10 cellular contexts compared by ENCODE assay signal in the genomic region with DNA sequence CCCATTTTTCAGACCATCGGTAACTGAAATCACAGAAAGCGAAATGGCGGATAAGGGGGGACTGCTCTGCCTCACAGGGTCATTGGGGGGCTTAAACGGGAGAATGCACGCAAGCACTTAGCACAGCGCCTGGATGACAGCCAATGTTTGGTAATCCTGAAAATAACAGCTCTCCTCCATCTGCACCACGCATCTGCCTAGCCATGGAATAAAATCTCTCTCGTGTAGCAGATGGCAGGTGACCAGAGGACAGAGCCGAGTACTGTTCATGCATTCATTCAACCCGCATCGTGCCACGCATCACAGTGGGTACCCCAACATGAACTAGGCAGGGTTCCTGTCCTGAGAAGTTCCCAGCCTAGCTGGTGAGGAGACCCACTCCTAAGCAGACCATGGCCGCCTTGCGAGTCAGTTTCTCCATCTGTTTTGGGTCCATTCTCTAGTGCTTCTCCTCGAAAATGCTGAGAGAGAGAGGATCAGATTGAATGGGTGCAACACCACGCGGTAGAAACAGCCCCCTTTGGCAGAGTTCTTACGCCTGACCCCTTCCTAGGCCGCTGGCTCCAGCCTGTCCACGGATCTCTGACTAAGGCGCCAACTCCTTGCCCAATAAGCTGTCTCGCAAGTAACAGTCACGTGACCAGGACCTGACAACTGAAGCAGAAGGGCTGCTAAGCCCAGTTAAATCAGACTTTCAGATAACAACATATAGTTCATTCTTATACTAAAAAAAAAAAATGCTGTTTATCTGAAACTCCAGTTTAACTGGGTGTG. TPM values are rescaled to one million over a fixed set of nuclear protein-coding genes. Genes with fewer than 3 reads are reported as not detected.
DNase-seq lines count a peak whose midpoint lies in the region; TF ChIP-seq lines count a peak whose summit lies in the region.
"Had no signal": no experiment of that assay in that cellular context is flagged by ENCODE, and none has a peak within 500 bp of the region (broad histone marks: within the 10 kb centered on the region; RNA-seq: fewer than 3 reads in every experiment).

No MANE protein-coding gene starts in this region.

- DNase-seq in AG08396 (ENCODE audit: low spot score) (peak; percentile 77), NCI-H524 (lab: John Stamatoyannopoulos, UW) (peak; percentile 98), epithelial cell of esophagus (ENCODE audit: low read depth) (peak; percentile 8), mucosa of gallbladder (ENCODE audit: low spot score) (peak; percentile 67), kidney glomerular epithelial cell (lab: John Stamatoyannopoulos, UW) (no peak), RKO (ENCODE audit: low spot score) (no peak), SW 1271 (lab: John Stamatoyannopoulos, UW) (no peak), NCI-H2029 treated with DMSO at 0.1 percent for 48 hours (lab: John Stamatoyannopoulos, UW) (no peak)

- H3K4me3 ChIP-seq in epithelial cell of esophagus (ENCODE audit: low read length) = no peak overlapping the region
- H3K4me3 ChIP-seq: BLaER1 had no signal

- TF ChIP-seq CTCF in epithelial cell of esophagus (IDR thresholded peaks at IDR 0.05; ENCODE audit: insufficient read depth, low read depth, low read length, missing control alignments) = no peak

RNA-seq across cellular contexts. Expression of a gene that starts 7.3 kb away (rescaled TPM):
- total RNA-seq in mucosa of gallbladder = 21.1 TPM
- total RNA-seq: lower leg skin had no signal

Comparison
In these comparisons a context has a peak if more than half of its experiments do, and no peak if none do; other contexts are left out.
1. DNase-seq: peak in AG08396 (single experiment), NCI-H524 (2 of 2), epithelial cell of esophagus (single experiment) and mucosa of gallbladder (single experiment); none in kidney glomerular epithelial cell (single experiment), RKO (single experiment), SW 1271 (0 of 2) and NCI-H2029 treated with DMSO at 0.1 percent for 48 hours (single experiment).